ENCODE assay signal across 8 cellular contexts in the genomic region with DNA sequence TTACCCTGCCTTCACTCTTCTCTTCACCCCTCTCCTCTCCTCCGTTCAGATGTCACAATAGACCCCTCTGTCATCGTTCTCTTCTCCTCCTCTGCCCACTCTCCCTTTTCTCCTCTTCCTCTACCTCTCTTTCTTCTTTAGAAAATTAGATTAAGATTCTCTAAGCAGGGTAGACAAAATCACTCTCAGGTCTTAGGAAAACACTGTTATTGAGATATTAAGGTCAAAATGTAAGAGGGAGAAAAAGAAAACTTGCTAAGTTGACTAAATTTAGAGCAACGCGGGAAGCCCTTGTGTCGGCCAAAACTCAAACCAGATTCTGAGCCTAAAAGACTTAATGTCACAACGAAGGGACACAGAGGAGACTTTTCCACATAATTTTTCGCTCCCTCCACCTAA. TPM values are rescaled to one million over a fixed set of nuclear protein-coding genes. Genes with fewer than 3 reads are reported as not detected.
DNase-seq lines count a peak whose midpoint lies in the region; ATAC-seq and TF ChIP-seq lines count a peak whose summit lies in the region.

No MANE protein-coding gene starts in this region.

- H3K4me2 ChIP-seq in mammary epithelial cell (ENCODE audit: insufficient read depth, low read depth, low read length), result peak overlapping the region; percentile 75

- H4K20me1 ChIP-seq in mammary epithelial cell (ENCODE audit: insufficient read depth, low read length), result no peaks in the 10 kb centered on the region

- in situ Hi-C loops in mammary epithelial cell (cut with MboI; ENCODE audit: low sequenced_read_pairs in 2 of 2), result no loop called here

- ATAC-seq in heart right ventricle (peak in 1 of 8 donors; percentile 8), left ventricle myocardium superior (no peak), GM21447 (IDR thresholded peaks at IDR 0.05; ENCODE audit: unreplicated experiment) (no peak)

- BruUV-seq in mammary epithelial cell (replicated peaks; lab: Mats Ljungman, UMichigan), result no TSS peak

- intact Hi-C loops in heart right ventricle (cut with DNase I) (no loop called here), left ventricle myocardium superior (cut with micrococcal nuclease) (no loop called here), mammary epithelial cell (cut with micrococcal nuclease) (loop anchor here (1.0 to 5.0 kb wide), 4 partner anchors 16 to 333 kb away; a partner anchor contains a TSS)

- CTCF ChIA-PET in mammary epithelial cell (lab: Charles Lee; ENCODE audit: low non-redundant PET), result no interaction called here

- WGBS in heart right ventricle, 2 donors, result 7 to 8% methylated on average over 7 of the region's 7 CpGs
- WGBS in mammary epithelial cell (ENCODE audit: low coverage, missing lambda C conversion rate), result 48% methylated on average over 6 of the region's 7 CpGs
- 0% methylated on average over 5 to 7 of the region's 7 CpGs for WGBS in mesodermal cell (ENCODE audit: insufficient coverage in 2 of 2), 2 experiments

- H3K9me3 ChIP-seq in heart right ventricle (no peaks in the 10 kb centered on the region), mammary epithelial cell (replicated peaks; ENCODE audit: insufficient read depth, low read length) (no peaks in the 10 kb centered on the region), mesodermal cell (ENCODE audit: control insufficient read depth, low read length) (no peaks in the 10 kb centered on the region)

- peak overlapping the region; percentile 94 for H2AFZ ChIP-seq in mammary epithelial cell (ENCODE audit: low read depth, low read length)

- no peak for DNase-seq in heart right ventricle
- no peak for DNase-seq in left ventricle myocardium superior
- no peak for DNase-seq in mammary epithelial cell
- no peak for DNase-seq in stimulated activated CD4-positive, alpha-beta T cell treated with anti-CD3 and anti-CD28 coated beads, Interleukin-4, amount 100 ng/mL, for 1 hour
- DNase-seq in NCI-H1930 (lab: John Stamatoyannopoulos, UW), result no peak
- no peak for DNase-seq in mucosa of gallbladder (ENCODE audit: low spot score)

- no peaks in the 10 kb centered on the region for H3K79me2 ChIP-seq in mammary epithelial cell (ENCODE audit: insufficient read depth, low read length)

- peak overlapping the region; percentile 62 for H3K9ac ChIP-seq in mammary epithelial cell (ENCODE audit: insufficient read depth, low read length)

- H3K27ac ChIP-seq in heart right ventricle (peak overlapping the region in 2 of 10 donors; percentile 4 to 7), mammary epithelial cell (ENCODE audit: insufficient read depth, low read depth, low read length) (peak overlapping the region; percentile 50), mesodermal cell (ENCODE audit: low read depth, low read length, severe bottlenecking) (peak overlapping the region; percentile 59)

- dilution Hi-C loops in mammary epithelial cell (cut with HindIII; ENCODE audit: low sequenced_read_pairs), result no loop called here

- TF ChIP-seq CTCF in heart right ventricle (IDR thresholded peaks at IDR 0.05), result no peak
- no peak for TF ChIP-seq CTCF in mammary epithelial cell (conservative IDR thresholded peaks at IDR 0.05 in 1 of 2, IDR thresholded peaks at IDR 0.05 in 1 of 2; ENCODE audit: extremely low read depth in 1 of 2, insufficient read depth in 1 of 2, low read depth in 1 of 2, low read length in 2 of 2)

- H3K4me1 ChIP-seq in heart right ventricle, result peaks cover 0 to 13% (median 0%) of the 10 kb centered on the region in 9 donors
- peaks cover 4% of the 10 kb centered on the region for H3K4me1 ChIP-seq in mammary epithelial cell (ENCODE audit: insufficient read depth, low read length)
- H3K4me1 ChIP-seq in mesodermal cell (ENCODE audit: control insufficient read depth, insufficient read depth, low read length, poor library complexity, severe bottlenecking), result no peaks in the 10 kb centered on the region

- H3K27me3 ChIP-seq in heart right ventricle, result peaks cover 0 to 65% (median 24%) of the 10 kb centered on the region in 7 donors
- no peaks in the 10 kb centered on the region for H3K27me3 ChIP-seq in mammary epithelial cell (ENCODE audit: insufficient read depth, low read length)

- H3K36me3 ChIP-seq in heart right ventricle (no peaks in the 10 kb centered on the region), mammary epithelial cell (ENCODE audit: insufficient read depth, low read length) (no peaks in the 10 kb centered on the region), mesodermal cell (ENCODE audit: control insufficient read depth, insufficient read depth, low read length) (no peaks in the 10 kb centered on the region)

- H3K4me3 ChIP-seq in heart right ventricle (peak overlapping the region; percentile 26 to 60 (median 54)), mammary epithelial cell (replicated peaks in 1 of 3; ENCODE audit: insufficient read depth in 1 of 3, low read depth in 2 of 3, low read length in 3 of 3) (peak overlapping the region; percentile 62 to 70 (median 65)), mesodermal cell (ENCODE audit: extremely low read depth, insufficient read depth, low read length, poor library complexity, severe bottlenecking) (peak overlapping the region; percentile 75)

RNA-seq across cellular contexts. Expression of a gene that starts 22.1 kb away (rescaled TPM):
- total RNA-seq in heart right ventricle, result 1 to 10 TPM; 2.1 to 5.5 (median 3.4) TPM
- 1 to 10 TPM; 1.3 to 1.4 TPM for polyA plus RNA-seq in heart right ventricle
- 4.1 TPM for total RNA-seq in left ventricle myocardium superior
- 1 to 10 TPM; 3.4 to 7.2 TPM for total RNA-seq in mammary epithelial cell
- polyA plus RNA-seq in mammary epithelial cell, result 1.7 TPM
- polyA minus RNA-seq in mammary epithelial cell, result 3.8 TPM
- polyA plus RNA-seq in mesodermal cell (2013, experiment 1 of 2), result 9.6 TPM
- 11.8 TPM for polyA plus RNA-seq in mesodermal cell (2013, experiment 2 of 2)
- 6.4 TPM for total RNA-seq in mucosa of gallbladder
